1 cellular context compared by ENCODE assay signal in the genomic region with DNA sequence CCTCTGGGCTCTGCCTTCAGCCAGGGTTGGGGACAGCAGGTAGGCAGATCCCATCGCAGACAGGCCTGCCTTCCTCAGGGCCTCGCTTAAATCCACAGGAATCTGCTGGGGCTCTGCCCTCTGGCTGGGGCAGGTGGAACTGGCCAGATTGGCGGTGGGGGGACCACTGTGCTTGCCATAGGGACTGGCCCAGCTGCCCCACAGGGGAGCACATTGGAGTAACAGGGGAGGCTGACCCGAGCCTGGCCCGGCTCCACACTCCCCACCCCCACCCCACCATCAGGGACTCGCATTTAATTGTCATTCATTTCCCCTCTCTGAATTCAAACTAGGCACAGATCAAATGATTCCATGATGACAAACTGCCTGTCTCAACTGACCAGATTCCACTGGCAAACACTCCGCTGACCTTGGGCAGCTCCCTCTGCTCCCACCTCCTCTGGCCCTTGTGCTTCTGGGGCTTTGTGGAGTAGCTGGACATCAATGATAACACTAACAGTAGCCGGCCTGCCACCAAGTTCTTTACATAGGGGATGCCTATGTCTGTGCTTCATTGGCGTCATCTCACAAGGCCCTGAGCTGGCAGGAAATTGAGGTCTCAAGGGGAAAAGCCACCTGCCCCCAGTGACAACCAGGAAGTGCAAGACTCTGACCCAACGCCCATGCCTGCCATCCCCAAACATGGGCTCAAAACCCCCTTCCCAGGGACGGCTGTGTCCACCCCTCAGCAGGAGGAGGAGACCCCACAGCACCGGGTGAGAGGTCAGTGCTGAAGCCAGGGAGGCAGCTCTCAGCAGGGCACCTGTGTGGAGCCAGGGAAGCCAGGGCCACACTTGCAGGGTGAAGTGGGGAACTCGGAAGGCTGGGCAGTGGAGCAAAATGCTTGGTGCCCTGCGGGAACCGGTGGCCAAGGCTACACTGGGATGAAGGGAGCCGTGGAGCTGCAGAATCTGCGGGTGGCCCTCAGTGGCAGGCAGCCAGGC.
TF ChIP-seq lines count a peak whose summit lies in the region.

No MANE protein-coding gene starts in this region.

TF ChIP-seq in GM12878, 131 proteins besides CTCF, POLR2A, EP300 and RAD21 (continued from another document and continues in another):
- TF ChIP-seq, protein P1, sequence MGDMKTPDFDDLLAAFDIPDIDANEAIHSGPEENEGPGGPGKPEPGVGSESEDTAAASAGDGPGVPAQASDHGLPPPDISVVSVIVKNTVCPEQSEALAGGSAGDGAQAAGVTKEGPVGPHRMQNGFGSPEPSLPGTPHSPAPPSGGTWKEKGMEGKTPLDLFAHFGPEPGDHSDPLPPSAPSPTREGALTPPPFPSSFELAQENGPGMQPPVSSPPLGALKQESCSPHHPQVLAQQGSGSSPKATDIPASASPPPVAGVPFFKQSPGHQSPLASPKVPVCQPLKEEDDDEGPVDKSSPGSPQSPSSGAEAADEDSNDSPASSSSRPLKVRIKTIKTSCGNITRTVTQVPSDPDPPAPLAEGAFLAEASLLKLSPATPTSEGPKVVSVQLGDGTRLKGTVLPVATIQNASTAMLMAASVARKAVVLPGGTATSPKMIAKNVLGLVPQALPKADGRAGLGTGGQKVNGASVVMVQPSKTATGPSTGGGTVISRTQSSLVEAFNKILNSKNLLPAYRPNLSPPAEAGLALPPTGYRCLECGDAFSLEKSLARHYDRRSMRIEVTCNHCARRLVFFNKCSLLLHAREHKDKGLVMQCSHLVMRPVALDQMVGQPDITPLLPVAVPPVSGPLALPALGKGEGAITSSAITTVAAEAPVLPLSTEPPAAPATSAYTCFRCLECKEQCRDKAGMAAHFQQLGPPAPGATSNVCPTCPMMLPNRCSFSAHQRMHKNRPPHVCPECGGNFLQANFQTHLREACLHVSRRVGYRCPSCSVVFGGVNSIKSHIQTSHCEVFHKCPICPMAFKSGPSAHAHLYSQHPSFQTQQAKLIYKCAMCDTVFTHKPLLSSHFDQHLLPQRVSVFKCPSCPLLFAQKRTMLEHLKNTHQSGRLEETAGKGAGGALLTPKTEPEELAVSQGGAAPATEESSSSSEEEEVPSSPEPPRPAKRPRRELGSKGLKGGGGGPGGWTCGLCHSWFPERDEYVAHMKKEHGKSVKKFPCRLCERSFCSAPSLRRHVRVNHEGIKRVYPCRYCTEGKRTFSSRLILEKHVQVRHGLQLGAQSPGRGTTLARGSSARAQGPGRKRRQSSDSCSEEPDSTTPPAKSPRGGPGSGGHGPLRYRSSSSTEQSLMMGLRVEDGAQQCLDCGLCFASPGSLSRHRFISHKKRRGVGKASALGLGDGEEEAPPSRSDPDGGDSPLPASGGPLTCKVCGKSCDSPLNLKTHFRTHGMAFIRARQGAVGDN (IDR thresholded peaks at IDR 0.05): peak; percentile 98
- TF ChIP-seq WRNIP1 (IDR thresholded peaks at IDR 0.05; ENCODE audit: borderline replicate concordance, low read depth, low read length): 0 out of 2 replicates have a peak, but pooled peaks have one; percentile 17
- no peak for TF ChIP-seq YBX1 (IDR thresholded peaks at IDR 0.05)
- 0 out of 2 replicates have a peak, but pooled peaks have one; percentile 7 for TF ChIP-seq SMC3 (IDR thresholded peaks at IDR 0.05; ENCODE audit: borderline replicate concordance, low read length)
- peak; percentile 91 for TF ChIP-seq MEF2B (IDR thresholded peaks at IDR 0.05; ENCODE audit: partially characterized antibody, poor library complexity, severe bottlenecking)
- TF ChIP-seq, protein P2, sequence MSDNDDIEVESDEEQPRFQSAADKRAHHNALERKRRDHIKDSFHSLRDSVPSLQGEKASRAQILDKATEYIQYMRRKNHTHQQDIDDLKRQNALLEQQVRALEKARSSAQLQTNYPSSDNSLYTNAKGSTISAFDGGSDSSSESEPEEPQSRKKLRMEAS (IDR thresholded peaks at IDR 0.05; ENCODE audit: low read depth, low read length): peak; percentile 85; the same call in 1 of the 2 replicates
- 0 out of 2 replicates have a peak, but pooled peaks have one; percentile 58 for TF ChIP-seq SIN3A (IDR thresholded peaks at IDR 0.05; ENCODE audit: low read depth, low read length)
- TF ChIP-seq, protein P3, sequence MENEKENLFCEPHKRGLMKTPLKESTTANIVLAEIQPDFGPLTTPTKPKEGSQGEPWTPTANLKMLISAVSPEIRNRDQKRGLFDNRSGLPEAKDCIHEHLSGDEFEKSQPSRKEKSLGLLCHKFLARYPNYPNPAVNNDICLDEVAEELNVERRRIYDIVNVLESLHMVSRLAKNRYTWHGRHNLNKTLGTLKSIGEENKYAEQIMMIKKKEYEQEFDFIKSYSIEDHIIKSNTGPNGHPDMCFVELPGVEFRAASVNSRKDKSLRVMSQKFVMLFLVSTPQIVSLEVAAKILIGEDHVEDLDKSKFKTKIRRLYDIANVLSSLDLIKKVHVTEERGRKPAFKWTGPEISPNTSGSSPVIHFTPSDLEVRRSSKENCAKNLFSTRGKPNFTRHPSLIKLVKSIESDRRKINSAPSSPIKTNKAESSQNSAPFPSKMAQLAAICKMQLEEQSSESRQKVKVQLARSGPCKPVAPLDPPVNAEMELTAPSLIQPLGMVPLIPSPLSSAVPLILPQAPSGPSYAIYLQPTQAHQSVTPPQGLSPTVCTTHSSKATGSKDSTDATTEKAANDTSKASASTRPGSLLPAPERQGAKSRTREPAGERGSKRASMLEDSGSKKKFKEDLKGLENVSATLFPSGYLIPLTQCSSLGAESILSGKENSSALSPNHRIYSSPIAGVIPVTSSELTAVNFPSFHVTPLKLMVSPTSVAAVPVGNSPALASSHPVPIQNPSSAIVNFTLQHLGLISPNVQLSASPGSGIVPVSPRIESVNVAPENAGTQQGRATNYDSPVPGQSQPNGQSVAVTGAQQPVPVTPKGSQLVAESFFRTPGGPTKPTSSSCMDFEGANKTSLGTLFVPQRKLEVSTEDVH (IDR thresholded peaks at IDR 0.05; ENCODE audit: low read depth, partially characterized antibody): no peak
- TF ChIP-seq TBL1XR1 (IDR thresholded peaks at IDR 0.05; ENCODE audit: low read depth, low read length): peak; percentile 69; the same call in 1 of the 2 replicates
- TF ChIP-seq, protein P4, sequence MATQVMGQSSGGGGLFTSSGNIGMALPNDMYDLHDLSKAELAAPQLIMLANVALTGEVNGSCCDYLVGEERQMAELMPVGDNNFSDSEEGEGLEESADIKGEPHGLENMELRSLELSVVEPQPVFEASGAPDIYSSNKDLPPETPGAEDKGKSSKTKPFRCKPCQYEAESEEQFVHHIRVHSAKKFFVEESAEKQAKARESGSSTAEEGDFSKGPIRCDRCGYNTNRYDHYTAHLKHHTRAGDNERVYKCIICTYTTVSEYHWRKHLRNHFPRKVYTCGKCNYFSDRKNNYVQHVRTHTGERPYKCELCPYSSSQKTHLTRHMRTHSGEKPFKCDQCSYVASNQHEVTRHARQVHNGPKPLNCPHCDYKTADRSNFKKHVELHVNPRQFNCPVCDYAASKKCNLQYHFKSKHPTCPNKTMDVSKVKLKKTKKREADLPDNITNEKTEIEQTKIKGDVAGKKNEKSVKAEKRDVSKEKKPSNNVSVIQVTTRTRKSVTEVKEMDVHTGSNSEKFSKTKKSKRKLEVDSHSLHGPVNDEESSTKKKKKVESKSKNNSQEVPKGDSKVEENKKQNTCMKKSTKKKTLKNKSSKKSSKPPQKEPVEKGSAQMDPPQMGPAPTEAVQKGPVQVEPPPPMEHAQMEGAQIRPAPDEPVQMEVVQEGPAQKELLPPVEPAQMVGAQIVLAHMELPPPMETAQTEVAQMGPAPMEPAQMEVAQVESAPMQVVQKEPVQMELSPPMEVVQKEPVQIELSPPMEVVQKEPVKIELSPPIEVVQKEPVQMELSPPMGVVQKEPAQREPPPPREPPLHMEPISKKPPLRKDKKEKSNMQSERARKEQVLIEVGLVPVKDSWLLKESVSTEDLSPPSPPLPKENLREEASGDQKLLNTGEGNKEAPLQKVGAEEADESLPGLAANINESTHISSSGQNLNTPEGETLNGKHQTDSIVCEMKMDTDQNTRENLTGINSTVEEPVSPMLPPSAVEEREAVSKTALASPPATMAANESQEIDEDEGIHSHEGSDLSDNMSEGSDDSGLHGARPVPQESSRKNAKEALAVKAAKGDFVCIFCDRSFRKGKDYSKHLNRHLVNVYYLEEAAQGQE (IDR thresholded peaks at IDR 0.05; ENCODE audit: low read depth, low read length): no peak
- TF ChIP-seq MTA2 (IDR thresholded peaks at IDR 0.05; ENCODE audit: low read depth): 0 out of 2 replicates have a peak, but pooled peaks have one; percentile 35
- TF ChIP-seq IKZF1 (conservative IDR thresholded peaks at IDR 0.05): peak; percentile 42
- TF ChIP-seq RCOR1 (conservative IDR thresholded peaks at IDR 0.05; ENCODE audit: low read depth, low read length): 0 out of 2 replicates have a peak, but pooled peaks have one; percentile 27
- TF ChIP-seq, protein P5, sequence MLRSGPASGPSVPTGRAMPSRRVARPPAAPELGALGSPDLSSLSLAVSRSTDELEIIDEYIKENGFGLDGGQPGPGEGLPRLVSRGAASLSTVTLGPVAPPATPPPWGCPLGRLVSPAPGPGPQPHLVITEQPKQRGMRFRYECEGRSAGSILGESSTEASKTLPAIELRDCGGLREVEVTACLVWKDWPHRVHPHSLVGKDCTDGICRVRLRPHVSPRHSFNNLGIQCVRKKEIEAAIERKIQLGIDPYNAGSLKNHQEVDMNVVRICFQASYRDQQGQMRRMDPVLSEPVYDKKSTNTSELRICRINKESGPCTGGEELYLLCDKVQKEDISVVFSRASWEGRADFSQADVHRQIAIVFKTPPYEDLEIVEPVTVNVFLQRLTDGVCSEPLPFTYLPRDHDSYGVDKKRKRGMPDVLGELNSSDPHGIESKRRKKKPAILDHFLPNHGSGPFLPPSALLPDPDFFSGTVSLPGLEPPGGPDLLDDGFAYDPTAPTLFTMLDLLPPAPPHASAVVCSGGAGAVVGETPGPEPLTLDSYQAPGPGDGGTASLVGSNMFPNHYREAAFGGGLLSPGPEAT (IDR thresholded peaks at IDR 0.05; ENCODE audit: low read depth): peak; percentile 9; the same call in 1 of the 2 replicates
- TF ChIP-seq TCF12 (IDR thresholded peaks at IDR 0.05; ENCODE audit: low read depth, low read length): peak; percentile 64
- 0 out of 2 replicates have a peak, but pooled peaks have one; percentile 23 for TF ChIP-seq YY1 (IDR thresholded peaks at IDR 0.05; ENCODE audit: low read depth, low read length)
- TF ChIP-seq, protein P6, sequence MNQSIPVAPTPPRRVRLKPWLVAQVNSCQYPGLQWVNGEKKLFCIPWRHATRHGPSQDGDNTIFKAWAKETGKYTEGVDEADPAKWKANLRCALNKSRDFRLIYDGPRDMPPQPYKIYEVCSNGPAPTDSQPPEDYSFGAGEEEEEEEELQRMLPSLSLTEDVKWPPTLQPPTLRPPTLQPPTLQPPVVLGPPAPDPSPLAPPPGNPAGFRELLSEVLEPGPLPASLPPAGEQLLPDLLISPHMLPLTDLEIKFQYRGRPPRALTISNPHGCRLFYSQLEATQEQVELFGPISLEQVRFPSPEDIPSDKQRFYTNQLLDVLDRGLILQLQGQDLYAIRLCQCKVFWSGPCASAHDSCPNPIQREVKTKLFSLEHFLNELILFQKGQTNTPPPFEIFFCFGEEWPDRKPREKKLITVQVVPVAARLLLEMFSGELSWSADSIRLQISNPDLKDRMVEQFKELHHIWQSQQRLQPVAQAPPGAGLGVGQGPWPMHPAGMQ (IDR thresholded peaks at IDR 0.05; ENCODE audit: borderline replicate concordance): no peak
- TF ChIP-seq, protein P7, sequence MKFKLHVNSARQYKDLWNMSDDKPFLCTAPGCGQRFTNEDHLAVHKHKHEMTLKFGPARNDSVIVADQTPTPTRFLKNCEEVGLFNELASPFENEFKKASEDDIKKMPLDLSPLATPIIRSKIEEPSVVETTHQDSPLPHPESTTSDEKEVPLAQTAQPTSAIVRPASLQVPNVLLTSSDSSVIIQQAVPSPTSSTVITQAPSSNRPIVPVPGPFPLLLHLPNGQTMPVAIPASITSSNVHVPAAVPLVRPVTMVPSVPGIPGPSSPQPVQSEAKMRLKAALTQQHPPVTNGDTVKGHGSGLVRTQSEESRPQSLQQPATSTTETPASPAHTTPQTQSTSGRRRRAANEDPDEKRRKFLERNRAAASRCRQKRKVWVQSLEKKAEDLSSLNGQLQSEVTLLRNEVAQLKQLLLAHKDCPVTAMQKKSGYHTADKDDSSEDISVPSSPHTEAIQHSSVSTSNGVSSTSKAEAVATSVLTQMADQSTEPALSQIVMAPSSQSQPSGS (IDR thresholded peaks at IDR 0.05; ENCODE audit: low read length): no peak
- TF ChIP-seq, protein P8, sequence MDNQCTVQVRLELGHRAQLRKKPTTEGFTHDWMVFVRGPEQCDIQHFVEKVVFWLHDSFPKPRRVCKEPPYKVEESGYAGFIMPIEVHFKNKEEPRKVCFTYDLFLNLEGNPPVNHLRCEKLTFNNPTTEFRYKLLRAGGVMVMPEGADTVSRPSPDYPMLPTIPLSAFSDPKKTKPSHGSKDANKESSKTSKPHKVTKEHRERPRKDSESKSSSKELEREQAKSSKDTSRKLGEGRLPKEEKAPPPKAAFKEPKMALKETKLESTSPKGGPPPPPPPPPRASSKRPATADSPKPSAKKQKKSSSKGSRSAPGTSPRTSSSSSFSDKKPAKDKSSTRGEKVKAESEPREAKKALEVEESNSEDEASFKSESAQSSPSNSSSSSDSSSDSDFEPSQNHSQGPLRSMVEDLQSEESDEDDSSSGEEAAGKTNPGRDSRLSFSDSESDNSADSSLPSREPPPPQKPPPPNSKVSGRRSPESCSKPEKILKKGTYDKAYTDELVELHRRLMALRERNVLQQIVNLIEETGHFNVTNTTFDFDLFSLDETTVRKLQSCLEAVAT (IDR thresholded peaks at IDR 0.05): peak; percentile 16; the same call in 1 of the 2 replicates
- TF ChIP-seq ATF7 (IDR thresholded peaks at IDR 0.05; ENCODE audit: low read depth): peak; percentile 85
- peak; percentile 63; the same call in 1 of the 2 replicates for TF ChIP-seq NR2F1 (conservative IDR thresholded peaks at IDR 0.05)
- TF ChIP-seq CBFB (IDR thresholded peaks at IDR 0.05; ENCODE audit: low read depth): peak; percentile 36; the same call in 1 of the 2 replicates
- no peak for TF ChIP-seq TCF7 (IDR thresholded peaks at IDR 0.05; ENCODE audit: borderline replicate concordance)
- no peak for TF ChIP-seq GABPA (IDR thresholded peaks at IDR 0.05; ENCODE audit: low read depth)
- TF ChIP-seq NBN (IDR thresholded peaks at IDR 0.05): no peak; the same call in 1 of the 2 replicates
- peak; percentile 47; the same call in 1 of the 2 replicates for TF ChIP-seq DPF2 (IDR thresholded peaks at IDR 0.05)
